In genomic region chr6:109526905-109527628, GRCh38 we compare ENCODE assay signal across 8 cellular contexts. TPM values are rescaled to one million over a fixed set of nuclear protein-coding genes. Genes with fewer than 3 reads are reported as not detected.
DNase-seq lines count a peak whose midpoint lies in the region; ATAC-seq and TF ChIP-seq lines count a peak whose summit lies in the region.

No MANE protein-coding gene starts in this region.

- in situ Hi-C loops in SK-MEL-5 (cut with HindIII; ENCODE audit: low pct_unique_long_range_greater_than_20kb, low sequenced_read_pairs): no loop called here

- no peak overlapping the region for H3K4me3 Mint-ChIP-seq in activated naive CD4-positive, alpha-beta T cell treated with anti-CD3 and anti-CD28 coated beads, Interleukin-2, amount 10 ng/mL, durations not matched to agents 7 days and 5 days

- DNase-seq in AG04449 (ENCODE audit: low read depth, low spot score) (peak; percentile 14), MV-4-11 (lab: John Stamatoyannopoulos, UW) (peak; percentile 46), SK-MEL-5 (ENCODE audit: low read depth, low spot score) (peak; percentile 85), left cardiac atrium (peak; percentile 23), retina (peak; percentile 46)
- peak; percentile 63 for DNase-seq in activated naive CD4-positive, alpha-beta T cell treated with anti-CD3 and anti-CD28 coated beads, Interleukin-2, amount 10 ng/mL, durations not matched to agents 7 days and 5 days

- intact Hi-C loops in left cardiac atrium (cut with DNase I): no loop called here

- TF ChIP-seq CTCF in AG04449 (IDR thresholded peaks at IDR 0.05; ENCODE audit: insufficient read depth, low read length, missing control alignments): peak; percentile 54

- CTCF ChIA-PET in AG04449 (lab: Yijun Ruan, JAX): interaction anchor here (0.6 to 6.6 kb wide), 15 partner anchors 15 to 865 kb away, joined by 3 to 46 read pairs (median 5); partner anchors contain the start of genes AK9 and FIG4
- CTCF ChIA-PET in activated naive CD4-positive, alpha-beta T cell treated with anti-CD3 and anti-CD28 coated beads, Interleukin-2, amount 10 ng/mL, durations not matched to agents 7 days and 5 days (lab: Charles Lee): interaction anchor here (0.8 to 5.5 kb wide), 6 partner anchors 166 to 526 kb away, joined by 3 to 39 read pairs (median 3); no protein-coding TSS in a partner anchor

- peaks cover 4% of the 10 kb centered on the region for H3K9me3 Mint-ChIP-seq in activated naive CD4-positive, alpha-beta T cell treated with anti-CD3 and anti-CD28 coated beads, Interleukin-2, amount 10 ng/mL, durations not matched to agents 7 days and 5 days

- peaks cover 2% of the 10 kb centered on the region for H3K36me3 Mint-ChIP-seq in activated naive CD4-positive, alpha-beta T cell treated with anti-CD3 and anti-CD28 coated beads, Interleukin-2, amount 10 ng/mL, durations not matched to agents 7 days and 5 days

- ATAC-seq in GM18502 (IDR thresholded peaks at IDR 0.05; ENCODE audit: poor library complexity, unreplicated experiment) (peak; percentile 61), left cardiac atrium (peak; percentile 68 to 79), HG03469 (IDR thresholded peaks at IDR 0.05; ENCODE audit: unreplicated experiment) (no peak)

- POLR2A ChIA-PET in AG04449 (lab: Yijun Ruan, JAX): no interaction called here

- no peak overlapping the region for H3K4me3 ChIP-seq in AG04449 (ENCODE audit: low read depth, low read length)

- H3K27ac Mint-ChIP-seq in activated naive CD4-positive, alpha-beta T cell treated with anti-CD3 and anti-CD28 coated beads, Interleukin-2, amount 10 ng/mL, durations not matched to agents 7 days and 5 days: no peak overlapping the region

- peaks cover 6% of the 10 kb centered on the region for H3K27me3 Mint-ChIP-seq in activated naive CD4-positive, alpha-beta T cell treated with anti-CD3 and anti-CD28 coated beads, Interleukin-2, amount 10 ng/mL, durations not matched to agents 7 days and 5 days

- peaks cover 2% of the 10 kb centered on the region for H3K4me1 Mint-ChIP-seq in activated naive CD4-positive, alpha-beta T cell treated with anti-CD3 and anti-CD28 coated beads, Interleukin-2, amount 10 ng/mL, durations not matched to agents 7 days and 5 days

RNA-seq across cellular contexts. Expression of gene ZBTB24, which starts 44.0 kb away (rescaled TPM):
- 15.8 and 17.4 TPM in 2 replicates for total RNA-seq in SK-MEL-5 (2014; rRNA removed; shearing (Covaris generic))
- polyA plus RNA-seq in SK-MEL-5 (2015; cell fraction: cytosol; rRNA removed): 7.2 and 9.2 TPM in 2 replicates
- polyA plus RNA-seq in SK-MEL-5 (2015; cell fraction: nucleus; rRNA removed): 13.5 TPM in 2 replicates
- 1 to 10 TPM; 3.3 to 3.9 TPM for total RNA-seq in left cardiac atrium

Comparison
In these comparisons a context has a peak if more than half of its experiments do, and no peak if none do; other contexts are left out.
1. DNase-seq: peak in every context shown above with its lines; median percentile 85 in SK-MEL-5; 63 in activated naive CD4-positive, alpha-beta T cell treated with anti-CD3 and anti-CD28 coated beads, Interleukin-2, amount 10 ng/mL, durations not matched to agents 7 days and 5 days; 46 in MV-4-11; 46 in retina; 23 in left cardiac atrium; 14 in AG04449.